ENCODE assay signal across 15 cellular contexts in the genomic region with DNA sequence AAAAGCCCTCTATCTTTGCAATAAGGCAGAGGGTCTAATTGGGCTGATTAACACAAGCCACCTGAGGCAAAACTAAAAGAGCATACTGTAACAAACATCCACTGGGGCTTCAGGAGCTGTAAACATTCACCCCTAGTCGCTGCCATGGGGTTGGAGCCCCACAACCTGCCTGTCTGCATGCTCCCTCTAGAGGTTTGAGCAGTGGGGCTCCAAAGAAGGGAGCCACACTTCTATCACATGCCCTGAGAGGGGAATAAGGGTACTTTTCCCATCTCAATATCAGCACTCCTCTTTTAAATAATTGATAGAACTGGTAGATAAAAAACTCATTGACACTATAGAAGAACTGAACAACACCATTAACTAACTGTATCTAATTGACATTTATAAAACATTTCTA.
DNase-seq lines count a peak whose midpoint lies in the region; ATAC-seq and TF ChIP-seq lines count a peak whose summit lies in the region.
"Had no signal": no experiment of that assay in that cellular context is flagged by ENCODE, and none has a peak within 500 bp of the region (broad histone marks: within the 10 kb centered on the region; RNA-seq: fewer than 3 reads in every experiment).

No MANE protein-coding gene starts in this region.

- H3K9me2 ChIP-seq in OCI-LY1 (ENCODE audit: low read depth, low read length), result no peaks in the 10 kb centered on the region

- no peaks in the 10 kb centered on the region for H3K79me1 ChIP-seq in H9 (ENCODE audit: insufficient read depth, low read depth, low read length, poor library complexity, severe bottlenecking)

- CTCF ChIA-PET in naive thymus-derived CD4-positive, alpha-beta T cell (lab: Charles Lee), result no interaction called here
- CTCF ChIA-PET in CD4-positive, alpha-beta memory T cell (lab: Charles Lee; ENCODE audit: partially characterized antibody), result interaction anchor here (1.3 kb wide), 1 partner anchor 10 kb away, joined by 3 read pairs; no protein-coding TSS in a partner anchor

- DNase-seq in H9 (no peak), choroid plexus epithelial cell (ENCODE audit: low read depth) (no peak)
- DNase-seq in naive thymus-derived CD4-positive, alpha-beta T cell, result no peak
- DNase-seq in activated T-cell treated with anti-CD3 and anti-CD28 coated beads, Interleukin-2, amount 50 U/mL, for 4 hours, result no peak
- no peak for DNase-seq in CD4-positive, alpha-beta memory T cell
- DNase-seq: EL, KBM-7, NCI-H1105, NCI-H1694 treated with DMSO at 0.1 percent for 48 hours, NCI-H345 had no signal

- H3K23ac ChIP-seq in H9 (ENCODE audit: insufficient read length, low read depth, low read length), result no peak overlapping the region

- no peak overlapping the region for H3K4me3 Mint-ChIP-seq in H9
- H3K4me3 Mint-ChIP-seq in naive thymus-derived CD4-positive, alpha-beta T cell, result no peak overlapping the region
- H3K4me3 Mint-ChIP-seq in activated T-cell treated with anti-CD3 and anti-CD28 coated beads, Interleukin-2, amount 50 U/mL, for 4 hours, result no peak overlapping the region
- H3K4me3 Mint-ChIP-seq in CD4-positive, alpha-beta memory T cell, result no peak overlapping the region

- no peak overlapping the region for H3K56ac ChIP-seq in H9 (ENCODE audit: insufficient read length, low read depth, low read length)

- TF ChIP-seq CTCF in H9 (conservative IDR thresholded peaks at IDR 0.05) (peak; percentile 48), OCI-LY1 (IDR thresholded peaks at IDR 0.05; ENCODE audit: low read length) (peak; percentile 43; the same call in 1 of the 2 replicates), choroid plexus epithelial cell (conservative IDR thresholded peaks at IDR 0.05; ENCODE audit: low read depth, low read length) (peak; percentile 15)

- H3K4me3 ChIP-seq in OCI-LY1 (ENCODE audit: low read depth, low read length, poor library complexity, severe bottlenecking) (no peak overlapping the region), choroid plexus epithelial cell (ENCODE audit: low read depth, low read length) (no peak overlapping the region)
- H3K4me3 ChIP-seq in naive thymus-derived CD4-positive, alpha-beta T cell (ENCODE audit: low read length), result no peak overlapping the region
- H3K4me3 ChIP-seq in CD4-positive, alpha-beta memory T cell (ENCODE audit: low read length in 2 of 2), result no peak overlapping the region
- H3K4me3 ChIP-seq: BLaER1, GM12878 had no signal

- no peak overlapping the region for H3K9ac ChIP-seq in H9 (ENCODE audit: extremely low read depth, insufficient read length, low read length)
- H3K9ac ChIP-seq in OCI-LY1 (ENCODE audit: low read length), result no peak overlapping the region
- H3K9ac ChIP-seq: BLaER1 had no signal

- H3K27me3 ChIP-seq in H9 (ENCODE audit: insufficient read depth, low read length), result no peaks in the 10 kb centered on the region
- no peaks in the 10 kb centered on the region for H3K27me3 ChIP-seq in OCI-LY1 (ENCODE audit: insufficient read depth, low read length)
- no peaks in the 10 kb centered on the region for H3K27me3 ChIP-seq in naive thymus-derived CD4-positive, alpha-beta T cell (ENCODE audit: control insufficient read depth in 2 of 2, insufficient read depth in 2 of 2, low read length in 2 of 2)
- H3K27me3 ChIP-seq in CD4-positive, alpha-beta memory T cell (ENCODE audit: insufficient read depth, low read length), result no peaks in the 10 kb centered on the region
- H3K27me3 ChIP-seq: BLaER1 had no signal

- no peak overlapping the region for H3K14ac ChIP-seq in H9 (ENCODE audit: insufficient read depth, low read length)

- H3F3A ChIP-seq in OCI-LY1 (ENCODE audit: insufficient read depth, low read length), result no peaks in the 10 kb centered on the region

- no peak overlapping the region for H3K27ac ChIP-seq in H9 (ENCODE audit: insufficient read length, low read depth, low read length)
- H3K27ac ChIP-seq in OCI-LY1 (ENCODE audit: low read depth, low read length, poor library complexity, severe bottlenecking), result no peak overlapping the region
- no peak overlapping the region for H3K27ac ChIP-seq in naive thymus-derived CD4-positive, alpha-beta T cell (ENCODE audit: low read depth, low read length)
- H3K27ac ChIP-seq in CD4-positive, alpha-beta memory T cell (ENCODE audit: low read depth, low read length), result no peak overlapping the region
- H3K27ac ChIP-seq: BLaER1, HL-60 had no signal

- no peaks in the 10 kb centered on the region for H3K23me2 ChIP-seq in H9 (ENCODE audit: insufficient read length, low read depth, low read length, poor library complexity, severe bottlenecking)

- no peaks in the 10 kb centered on the region for H3K79me2 ChIP-seq in H9 (ENCODE audit: insufficient read depth, low read length)
- H3K79me2 ChIP-seq in OCI-LY1 (ENCODE audit: insufficient read depth, low read length), result no peaks in the 10 kb centered on the region

- peaks cover 0 to 4% (median 2%) of the 10 kb centered on the region in 3 experiments; a peak in 2 of 7 replicates for H3K36me3 Mint-ChIP-seq in H9 (ENCODE audit: insufficient read depth in 1 of 3, low read depth in 3 of 3)
- peaks cover 0 to 43% (median 23%) of the 10 kb centered on the region in 5 donors for H3K36me3 Mint-ChIP-seq in naive thymus-derived CD4-positive, alpha-beta T cell
- H3K36me3 Mint-ChIP-seq in activated T-cell treated with anti-CD3 and anti-CD28 coated beads, Interleukin-2, amount 50 U/mL, for 4 hours (ENCODE audit: insufficient read depth), result peaks cover 2% of the 10 kb centered on the region
- H3K36me3 Mint-ChIP-seq in CD4-positive, alpha-beta memory T cell, result peaks cover 3 to 20% of the 10 kb centered on the region in 2 donors

- H3K9me3 ChIP-seq in H9 (ENCODE audit: control insufficient read depth, low read depth, low read length) (no peaks in the 10 kb centered on the region), OCI-LY1 (ENCODE audit: low read length) (no peaks in the 10 kb centered on the region)
- no peaks in the 10 kb centered on the region for H3K9me3 ChIP-seq in naive thymus-derived CD4-positive, alpha-beta T cell (ENCODE audit: control insufficient read depth in 2 of 3, low read length in 3 of 3)
- H3K9me3 ChIP-seq in CD4-positive, alpha-beta memory T cell (ENCODE audit: control insufficient read depth in 1 of 2, low read length in 2 of 2), result no peaks in the 10 kb centered on the region

- H4K20me1 ChIP-seq in H9 (ENCODE audit: control insufficient read depth, insufficient read depth, insufficient read length), result no peaks in the 10 kb centered on the region
- H4K20me1 ChIP-seq in OCI-LY1 (ENCODE audit: insufficient read depth, low read length), result no peaks in the 10 kb centered on the region
- H4K20me1 ChIP-seq: BLaER1 had no signal

- H3K27ac Mint-ChIP-seq in H9, result no peak overlapping the region
- H3K27ac Mint-ChIP-seq in naive thymus-derived CD4-positive, alpha-beta T cell, result no peak overlapping the region
- no peak overlapping the region for H3K27ac Mint-ChIP-seq in CD4-positive, alpha-beta memory T cell

- no peak overlapping the region for H2BK5ac ChIP-seq in H9 (ENCODE audit: insufficient read length, low read length)

- no peak overlapping the region for H2AFZ ChIP-seq in H9 (ENCODE audit: low read length)
- no peak overlapping the region for H2AFZ ChIP-seq in OCI-LY1 (ENCODE audit: low read length)

- no peak overlapping the region for H4K8ac ChIP-seq in H9 (replicated peaks; ENCODE audit: insufficient read length, low read depth, low read length)

- ATAC-seq in GM21717 (IDR thresholded peaks at IDR 0.05; ENCODE audit: unreplicated experiment), result no peak
- ATAC-seq in naive thymus-derived CD4-positive, alpha-beta T cell, result no peak
- no peak for ATAC-seq in activated T-cell treated with anti-CD3 and anti-CD28 coated beads, Interleukin-2, amount 50 U/mL, for 4 hours
- ATAC-seq: GM12878 had no signal

- no peak overlapping the region for H2BK12ac ChIP-seq in H9 (ENCODE audit: insufficient read length, low read depth, low read length)

- no peak overlapping the region for H2BK15ac ChIP-seq in H9 (ENCODE audit: low read depth, low read length)

- no peak overlapping the region for H2AK5ac ChIP-seq in H9 (ENCODE audit: insufficient read length, low read length)

- no peaks in the 10 kb centered on the region for H3K36me3 ChIP-seq in OCI-LY1 (ENCODE audit: insufficient read depth, low read length)
- H3K36me3 ChIP-seq in naive thymus-derived CD4-positive, alpha-beta T cell (ENCODE audit: control insufficient read depth in 2 of 3, insufficient read depth in 3 of 3, low read length in 3 of 3), result no peaks in the 10 kb centered on the region
- H3K36me3 ChIP-seq in CD4-positive, alpha-beta memory T cell (ENCODE audit: insufficient read depth, low read length), result no peaks in the 10 kb centered on the region

- no peaks in the 10 kb centered on the region for H3K27me3 Mint-ChIP-seq in H9 (ENCODE audit: low read depth)
- no peaks in the 10 kb centered on the region for H3K27me3 Mint-ChIP-seq in naive thymus-derived CD4-positive, alpha-beta T cell
- peaks cover 2% of the 10 kb centered on the region for H3K27me3 Mint-ChIP-seq in activated T-cell treated with anti-CD3 and anti-CD28 coated beads, Interleukin-2, amount 50 U/mL, for 4 hours (ENCODE audit: low read depth)
- H3K27me3 Mint-ChIP-seq in CD4-positive, alpha-beta memory T cell, result no peaks in the 10 kb centered on the region

- no peak overlapping the region for H3K4ac ChIP-seq in H9 (ENCODE audit: low read depth, low read length)

- H2BK20ac ChIP-seq in H9 (ENCODE audit: low read depth, low read length, poor library complexity, severe bottlenecking), result no peak overlapping the region

- no peak overlapping the region for H2BK120ac ChIP-seq in H9 (ENCODE audit: low read depth, low read length, poor library complexity, severe bottlenecking)

- POLR2A ChIA-PET in naive thymus-derived CD4-positive, alpha-beta T cell (lab: Charles Lee), result no interaction called here
- POLR2A ChIA-PET in CD4-positive, alpha-beta memory T cell (lab: Charles Lee; ENCODE audit: partially characterized antibody), result no interaction called here

- no peak overlapping the region for H3K18ac ChIP-seq in H9 (ENCODE audit: insufficient read length, low read depth, low read length)

- no CpG with 5 or more reads among the region's 1 CpG for WGBS in H9 (ENCODE audit: extremely low coverage, insufficient read length, low lambda C conversion rate)

- H3K4me2 ChIP-seq in H9 (ENCODE audit: insufficient read depth, insufficient read length, low read length) (no peak overlapping the region), OCI-LY1 (ENCODE audit: low read length) (no peak overlapping the region)
- H3K4me2 ChIP-seq: BLaER1 had no signal

- H4K5ac ChIP-seq in H9 (ENCODE audit: insufficient read length, low read depth, low read length), result no peak overlapping the region

- no peak overlapping the region for H3T11ph ChIP-seq in H9 (ENCODE audit: low read length)

- peaks cover 3 to 9% of the 10 kb centered on the region in 2 experiments; a peak in 4 of 5 replicates for H3K9me3 Mint-ChIP-seq in H9
- peaks cover 0 to 22% (median 10%) of the 10 kb centered on the region in 11 donors for H3K9me3 Mint-ChIP-seq in naive thymus-derived CD4-positive, alpha-beta T cell
- H3K9me3 Mint-ChIP-seq in activated T-cell treated with anti-CD3 and anti-CD28 coated beads, Interleukin-2, amount 50 U/mL, for 4 hours, result peaks cover 3% of the 10 kb centered on the region
- H3K9me3 Mint-ChIP-seq in CD4-positive, alpha-beta memory T cell, result peaks cover 0 to 15% (median 10%) of the 10 kb centered on the region in 8 donors

- no peaks in the 10 kb centered on the region for H3K4me1 Mint-ChIP-seq in H9
- H3K4me1 Mint-ChIP-seq in naive thymus-derived CD4-positive, alpha-beta T cell, result no peaks in the 10 kb centered on the region
- H3K4me1 Mint-ChIP-seq in activated T-cell treated with anti-CD3 and anti-CD28 coated beads, Interleukin-2, amount 50 U/mL, for 4 hours (ENCODE audit: low read depth), result no peaks in the 10 kb centered on the region
- no peaks in the 10 kb centered on the region for H3K4me1 Mint-ChIP-seq in CD4-positive, alpha-beta memory T cell

- H3K4me1 ChIP-seq in H9 (ENCODE audit: insufficient read depth, low read length), result no peaks in the 10 kb centered on the region
- no peaks in the 10 kb centered on the region for H3K4me1 ChIP-seq in OCI-LY1 (ENCODE audit: insufficient read depth, low read length, severe bottlenecking)
- H3K4me1 ChIP-seq in naive thymus-derived CD4-positive, alpha-beta T cell (ENCODE audit: control insufficient read depth in 2 of 2, insufficient read depth in 2 of 2, low read length in 2 of 2), result no peaks in the 10 kb centered on the region
- H3K4me1 ChIP-seq in CD4-positive, alpha-beta memory T cell (ENCODE audit: insufficient read depth, low read length), result no peaks in the 10 kb centered on the region

- H4K91ac ChIP-seq in H9 (ENCODE audit: insufficient read length, low read depth, low read length), result no peak overlapping the region

- intact Hi-C loops in naive thymus-derived CD4-positive, alpha-beta T cell (cut with micrococcal nuclease), result no loop called here
- intact Hi-C loops in CD4-positive, alpha-beta memory T cell (cut with micrococcal nuclease), result no loop called here
